ENCODE assay signal across 12 cellular contexts in genomic region chr4:128068927-128069326, GRCh38. TPM values are rescaled to one million over a fixed set of nuclear protein-coding genes. Genes with fewer than 3 reads are reported as not detected.
DNase-seq lines count a peak whose midpoint lies in the region; ATAC-seq and TF ChIP-seq lines count a peak whose summit lies in the region.
"Had no signal": no experiment of that assay in that cellular context is flagged by ENCODE, and none has a peak within 500 bp of the region (broad histone marks: within the 10 kb centered on the region; RNA-seq: fewer than 3 reads in every experiment).

No MANE protein-coding gene starts in this region.

- ATAC-seq in HG03175 (IDR thresholded peaks at IDR 0.05; ENCODE audit: unreplicated experiment) (peak; percentile 72), HG03095 (IDR thresholded peaks at IDR 0.05; ENCODE audit: unreplicated experiment) (no peak)

- WGBS in sigmoid colon, 2 donors = 69 to 88% methylated on average over 4 of the region's 4 CpGs

- H3K4me3 ChIP-seq in astrocyte of the cerebellum (ENCODE audit: low read depth, low read length) = no peak overlapping the region
- no peak overlapping the region for H3K4me3 ChIP-seq in osteoblast (ENCODE audit: insufficient read depth, low read length)
- H3K4me3 ChIP-seq in sigmoid colon = no peak overlapping the region
- H3K4me3 ChIP-seq: lung had no signal

- no peaks in the 10 kb centered on the region for H3K4me1 ChIP-seq in osteoblast (ENCODE audit: insufficient read depth, low read length)
- peaks cover 0 to 9% (median 7%) of the 10 kb centered on the region in 4 donors for H3K4me1 ChIP-seq in sigmoid colon

- no peak for TF ChIP-seq POLR2A in sigmoid colon (IDR thresholded peaks at IDR 0.05)

- H3K27ac ChIP-seq in osteoblast (ENCODE audit: low read depth, low read length) = no peak overlapping the region
- H3K27ac ChIP-seq in sigmoid colon = no peak overlapping the region

- peaks cover 78% of the 10 kb centered on the region for H3K79me2 ChIP-seq in osteoblast (ENCODE audit: insufficient read depth, low read length)

- DNase-seq in SIG-M5 treated with dmso at 0.1 percent for 504 hours (lab: John Stamatoyannopoulos, UW; ENCODE audit: unreplicated experiment) (peak; percentile 24), SIG-M5 (lab: John Stamatoyannopoulos, UW) (no peak), astrocyte of the cerebellum (ENCODE audit: low read depth) (no peak), osteoblast (ENCODE audit: insufficient read length, low spot score, missing footprints) (no peak), SHP77 treated with DMSO at 0.1 percent for 48 hours (lab: John Stamatoyannopoulos, UW) (no peak), sigmoid colon (no peak)
- DNase-seq: activated T-cell treated with anti-CD3 and anti-CD28 coated beads for 4 hours; CD8-positive, alpha-beta memory T cell; NCI-H1092 had no signal

- H3K36me3 ChIP-seq in osteoblast (ENCODE audit: insufficient read depth, low read length) (no peaks in the 10 kb centered on the region), sigmoid colon (no peaks in the 10 kb centered on the region)

- H3K4me2 ChIP-seq in osteoblast (ENCODE audit: insufficient read depth, low read length) = no peak overlapping the region

- TF ChIP-seq CTCF in astrocyte of the cerebellum (IDR thresholded peaks at IDR 0.05; ENCODE audit: low read depth, low read length, missing control alignments) = peak; percentile 48
- TF ChIP-seq CTCF in osteoblast (IDR thresholded peaks at IDR 0.05; ENCODE audit: extremely low read depth, low read depth, low read length) = peak; percentile 45
- no peak for TF ChIP-seq CTCF in sigmoid colon (IDR thresholded peaks at IDR 0.05)

- in situ Hi-C loops in astrocyte of the cerebellum (cut with HindIII; ENCODE audit: low sequenced_read_pairs) = no loop called here

- intact Hi-C loops in sigmoid colon (cut with DNase I) = loop anchor here (10.0 kb wide), 1 partner anchor 184 kb away; the partner anchor contains the start of gene PLK4

- no peak for TF ChIP-seq EP300 in sigmoid colon (IDR thresholded peaks at IDR 0.05)

- no peaks in the 10 kb centered on the region for H3K9me3 ChIP-seq in osteoblast (ENCODE audit: low read depth, low read length)
- H3K9me3 ChIP-seq in sigmoid colon = no peaks in the 10 kb centered on the region

- no peak overlapping the region for H2AFZ ChIP-seq in osteoblast (ENCODE audit: low read length)

- H4K20me1 ChIP-seq in osteoblast (ENCODE audit: insufficient read depth, low read length) = peaks cover 16% of the 10 kb centered on the region

- H3K27me3 ChIP-seq in osteoblast (ENCODE audit: insufficient read depth, low read length) (no peaks in the 10 kb centered on the region), sigmoid colon (no peaks in the 10 kb centered on the region)

RNA-seq across cellular contexts. Expression of gene LARP1B, which starts 7.8 kb away (rescaled TPM):
- total RNA-seq in osteoblast = 25.9 and 27.9 TPM in 2 replicates
- 10 to 100 TPM; 18.2 to 30.3 (median 20.3) TPM for total RNA-seq in sigmoid colon
- 10 to 100 TPM; 14.4 to 17.1 (median 16.8) TPM for polyA plus RNA-seq in sigmoid colon

Comparison
In these comparisons a context has a peak if more than half of its experiments do, and no peak if none do; other contexts are left out.
1. CTCF ChIP-seq: peak in astrocyte of the cerebellum (single experiment) and osteoblast (single experiment); none in sigmoid colon (0 of 4).